Comparison of ENCODE assay signal across 23 cellular contexts in genomic region chr6:108633436-108633835, GRCh38.
"Had no signal": no experiment of that assay in that cellular context is flagged by ENCODE, and none has a peak within 500 bp of the region (broad histone marks: within the 10 kb centered on the region; RNA-seq: fewer than 3 reads in every experiment).

No MANE protein-coding gene starts in this region.

- H3K9me3 ChIP-seq: adrenal gland, ascending aorta, sigmoid colon, SJSA1, thoracic aorta, upper lobe of left lung had no signal

- H3K36me3 Mint-ChIP-seq: activated CD4-positive, alpha-beta memory T cell treated with anti-CD3 and anti-CD28 coated beads for 36 hours; activated naive CD8-positive, alpha-beta T cell; mesothelial cell of epicardium had no signal

- H3K27ac ChIP-seq: adrenal gland, ascending aorta, brain microvascular endothelial cell, sigmoid colon, SJSA1, thoracic aorta, upper lobe of left lung had no signal

- H3K27me3 Mint-ChIP-seq: activated CD4-positive, alpha-beta memory T cell treated with anti-CD3 and anti-CD28 coated beads for 36 hours; activated naive CD8-positive, alpha-beta T cell had no signal

- H3K4me3 ChIP-seq: adrenal gland, ascending aorta, sigmoid colon, SJSA1, thoracic aorta, upper lobe of left lung had no signal

- H3K27me3 ChIP-seq: adrenal gland, ascending aorta, brain microvascular endothelial cell, sigmoid colon, SJSA1, upper lobe of left lung had no signal

- H3K4me1 ChIP-seq: SJSA1 had no signal

- H3K27ac Mint-ChIP-seq: activated CD4-positive, alpha-beta memory T cell treated with anti-CD3 and anti-CD28 coated beads for 36 hours; activated naive CD8-positive, alpha-beta T cell; mesothelial cell of epicardium had no signal

- ATAC-seq: left lobe of liver had no signal

- H3K36me3 ChIP-seq: adrenal gland, ascending aorta, brain microvascular endothelial cell, sigmoid colon, SJSA1, thoracic aorta, upper lobe of left lung had no signal

- DNase-seq: activated CD4-positive, alpha-beta memory T cell treated with anti-CD3 and anti-CD28 coated beads for 36 hours; activated CD4-positive, alpha-beta T cell treated with anti-CD3 and anti-CD28 coated beads for 48 hours; activated CD4-positive, CD25-positive, alpha-beta regulatory T cell; activated effector memory CD4-positive, alpha-beta T cell treated with anti-CD3 and anti-CD28 coated beads, Interleukin-2, amount 50 U/mL, for 16 hours; activated T-cell treated with anti-CD3 and anti-CD28 coated beads for 4 hours; adrenal gland; brain microvascular endothelial cell; caudate nucleus; occipital lobe; posterior cingulate gyrus; retina; sigmoid colon; stimulated activated CD4-positive, alpha-beta T cell treated with anti-CD3 and anti-CD28 coated beads, Interleukin-4, amount 100 ng/mL, for 24 hours; stimulated activated naive CD4-positive, alpha-beta T cell treated with Interleukin-2 at 50 U/mL for 16 hours; T1000; upper lobe of left lung had no signal

- H3K4me3 Mint-ChIP-seq: activated CD4-positive, alpha-beta memory T cell treated with anti-CD3 and anti-CD28 coated beads for 36 hours; activated naive CD8-positive, alpha-beta T cell; mesothelial cell of epicardium; nephron had no signal

- H3K9me3 Mint-ChIP-seq: activated CD4-positive, alpha-beta memory T cell treated with anti-CD3 and anti-CD28 coated beads for 36 hours; mesothelial cell of epicardium; nephron had no signal
